ENCODE assay signal across 17 cellular contexts in genomic region chr2:19299522-19299921, GRCh38. TPM values are rescaled to one million over a fixed set of nuclear protein-coding genes. Genes with fewer than 3 reads are reported as not detected.
DNase-seq lines count a peak whose midpoint lies in the region; ATAC-seq and TF ChIP-seq lines count a peak whose summit lies in the region.
"Had no signal": no experiment of that assay in that cellular context is flagged by ENCODE, and none has a peak within 500 bp of the region (broad histone marks: within the 10 kb centered on the region; RNA-seq: fewer than 3 reads in every experiment).

No MANE protein-coding gene starts in this region.

- H3K4me3 ChIP-seq in retinal pigment epithelial cell (ENCODE audit: low read length) = no peak overlapping the region
- H3K4me3 ChIP-seq in CD4-positive, alpha-beta memory T cell (ENCODE audit: low read length in 2 of 2) = no peak overlapping the region
- H3K4me3 ChIP-seq: HAP-1, PC-9 had no signal

- no peaks in the 10 kb centered on the region for H3K27me3 Mint-ChIP-seq in CD4-positive, alpha-beta memory T cell
- no peaks in the 10 kb centered on the region for H3K27me3 Mint-ChIP-seq in natural killer cell (ENCODE audit: low read depth in 2 of 2)
- H3K27me3 Mint-ChIP-seq: CD4-positive, CD25-positive, alpha-beta regulatory T cell had no signal

- H3K4me3 Mint-ChIP-seq in CD4-positive, alpha-beta memory T cell = no peak overlapping the region
- no peak overlapping the region for H3K4me3 Mint-ChIP-seq in natural killer cell
- H3K4me3 Mint-ChIP-seq: CD4-positive, CD25-positive, alpha-beta regulatory T cell had no signal

- H3K36me3 ChIP-seq in CD4-positive, alpha-beta memory T cell (ENCODE audit: insufficient read depth, low read length) = no peaks in the 10 kb centered on the region
- H3K36me3 ChIP-seq: HAP-1 had no signal

- intact Hi-C loops in CD4-positive, alpha-beta memory T cell (cut with micrococcal nuclease) = no loop called here
- intact Hi-C loops in natural killer cell (cut with micrococcal nuclease) = no loop called here

- no peaks in the 10 kb centered on the region for H3K36me3 Mint-ChIP-seq in CD4-positive, alpha-beta memory T cell
- H3K36me3 Mint-ChIP-seq in natural killer cell = no peaks in the 10 kb centered on the region
- H3K36me3 Mint-ChIP-seq: CD4-positive, CD25-positive, alpha-beta regulatory T cell had no signal

- CTCF ChIA-PET in CD4-positive, alpha-beta memory T cell (lab: Charles Lee; ENCODE audit: partially characterized antibody) = no interaction called here

- TF ChIP-seq CTCF in retinal pigment epithelial cell (conservative IDR thresholded peaks at IDR 0.05; ENCODE audit: low read depth, low read length) (no peak), natural killer cell (IDR thresholded peaks at IDR 0.05) (no peak)

- DNase-seq in HCEC 1CT = peak; percentile 3
- peak; percentile 5 for DNase-seq in astrocyte of the hippocampus (ENCODE audit: low read depth, low spot score)
- DNase-seq in hepatic stellate cell (ENCODE audit: low spot score) = peak; percentile 28
- peak; percentile 4 for DNase-seq in retinal pigment epithelial cell (ENCODE audit: low read depth)
- DNase-seq in GM19238 (ENCODE audit: insufficient read length, low spot score) = no peak
- no peak for DNase-seq in CD4-positive, alpha-beta memory T cell
- no peak for DNase-seq in natural killer cell
- DNase-seq: AML-193; CD4-positive, CD25-positive, alpha-beta regulatory T cell; KG1; NCI-H1436; NCI-H2029; NCI-H2171; NCI-H446; NCI-H748 treated with DMSO at 0.1 percent for 48 hours; PC-9 had no signal

- POLR2A ChIA-PET in CD4-positive, alpha-beta memory T cell (lab: Charles Lee; ENCODE audit: partially characterized antibody) = no interaction called here

- H3K27ac ChIP-seq in CD4-positive, alpha-beta memory T cell (ENCODE audit: low read depth, low read length) = no peak overlapping the region
- H3K27ac ChIP-seq: PC-9 had no signal

- H3K27ac Mint-ChIP-seq in CD4-positive, alpha-beta memory T cell = no peak overlapping the region
- no peak overlapping the region for H3K27ac Mint-ChIP-seq in natural killer cell
- H3K27ac Mint-ChIP-seq: CD4-positive, CD25-positive, alpha-beta regulatory T cell had no signal

- no peak for ATAC-seq in natural killer cell

- no peaks in the 10 kb centered on the region for H3K9me3 ChIP-seq in CD4-positive, alpha-beta memory T cell (ENCODE audit: control insufficient read depth in 1 of 2, low read length in 2 of 2)
- H3K9me3 ChIP-seq: HAP-1 had no signal

- no peaks in the 10 kb centered on the region for H3K27me3 ChIP-seq in CD4-positive, alpha-beta memory T cell (ENCODE audit: insufficient read depth, low read length)

- H3K9me3 Mint-ChIP-seq in CD4-positive, alpha-beta memory T cell = peaks cover 0 to 2% (median 0%) of the 10 kb centered on the region in 8 donors
- H3K9me3 Mint-ChIP-seq in natural killer cell = no peaks in the 10 kb centered on the region

- no peaks in the 10 kb centered on the region for H3K4me1 ChIP-seq in CD4-positive, alpha-beta memory T cell (ENCODE audit: insufficient read depth, low read length)
- H3K4me1 ChIP-seq: HAP-1 had no signal

- H3K4me1 Mint-ChIP-seq in CD4-positive, alpha-beta memory T cell = no peaks in the 10 kb centered on the region
- no peaks in the 10 kb centered on the region for H3K4me1 Mint-ChIP-seq in natural killer cell
- H3K4me1 Mint-ChIP-seq: CD4-positive, CD25-positive, alpha-beta regulatory T cell had no signal

RNA-seq across cellular contexts. Expression of gene OSR1, which starts 58.9 kb away (rescaled TPM):
- total RNA-seq in CD4-positive, alpha-beta memory T cell = not detected
- not detected for polyA plus RNA-seq in CD4-positive, alpha-beta memory T cell
- total RNA-seq in natural killer cell = not detected
- total RNA-seq: CD4-positive, CD25-positive, alpha-beta regulatory T cell had no signal
- polyA plus RNA-seq: CD4-positive, CD25-positive, alpha-beta regulatory T cell had no signal

Comparison
In these comparisons a context has a peak if more than half of its experiments do, and no peak if none do; other contexts are left out.
1. DNase-seq: peak in HCEC 1CT (single experiment), astrocyte of the hippocampus (single experiment), hepatic stellate cell (single experiment) and retinal pigment epithelial cell (single experiment); none in GM19238 (single experiment), CD4-positive, alpha-beta memory T cell (0 of 5) and natural killer cell (single experiment).